In genomic region chr2:141438536-141438935, GRCh38 we compare ENCODE assay signal across 20 cellular contexts.
"Had no signal": no experiment of that assay in that cellular context is flagged by ENCODE, and none has a peak within 500 bp of the region (broad histone marks: within the 10 kb centered on the region; RNA-seq: fewer than 3 reads in every experiment).

No MANE protein-coding gene starts in this region.

- ATAC-seq: activated naive CD4-positive, alpha-beta T cell treated with anti-CD3 and anti-CD28 coated beads, Interleukin-2, amount 50 U/mL, for 72 hours; activated T-cell treated with anti-CD3 and anti-CD28 coated beads, Interleukin-2, amount 50 U/mL, for 72 hours; gastroesophageal sphincter; natural killer cell treated with Interleukin-12 subunit alpha and Interleukin-12 subunit beta and Interleukin-15 and Interleukin-18, amount 100 ng/mL, for 72 hours; right lobe of liver; stimulated activated effector memory CD8-positive, alpha-beta T cell treated with anti-CD3 and anti-CD28 coated beads, Interleukin-12 subunit alpha, Interleukin-12 subunit beta, amount 100 ng/mL, for 72 hours; T-cell had no signal

- H3K27ac Mint-ChIP-seq: activated naive CD4-positive, alpha-beta T cell treated with anti-CD3 and anti-CD28 coated beads, Interleukin-2, amount 50 U/mL, for 72 hours; activated T-cell treated with anti-CD3 and anti-CD28 coated beads, Interleukin-2, amount 50 U/mL, for 72 hours; natural killer cell treated with Interleukin-12 subunit alpha and Interleukin-12 subunit beta and Interleukin-15 and Interleukin-18, amount 100 ng/mL, for 72 hours; stimulated activated effector memory CD8-positive, alpha-beta T cell treated with anti-CD3 and anti-CD28 coated beads, Interleukin-12 subunit alpha, Interleukin-12 subunit beta, amount 100 ng/mL, for 72 hours; T-cell had no signal

- H3K27me3 Mint-ChIP-seq: natural killer cell treated with Interleukin-12 subunit alpha and Interleukin-12 subunit beta and Interleukin-15 and Interleukin-18, amount 100 ng/mL, for 72 hours; T-cell had no signal

- DNase-seq: activated CD4-positive, alpha-beta T cell treated with anti-CD3 and anti-CD28 coated beads for 4 hours; activated CD4-positive, alpha-beta T cell treated with anti-CD3 and anti-CD28 coated beads, Interleukin-2, amount 50 U/mL, for 4 hours; activated naive CD4-positive, alpha-beta T cell; activated T-cell treated with anti-CD3 and anti-CD28 coated beads for 4 hours; activated T-cell treated with anti-CD3 and anti-CD28 coated beads, Interleukin-2, amount 50 U/mL, for 72 hours; brain microvascular endothelial cell; dorsolateral prefrontal cortex; effector memory CD4-positive, alpha-beta T cell; head of caudate nucleus; left ventricle myocardium inferior; mesendoderm; right lobe of liver; stimulated activated CD4-positive, alpha-beta T cell treated with anti-CD3 and anti-CD28 coated beads, Interleukin-12 subunit alpha, Interleukin-12 subunit beta, amount 100 ng/mL, for 4 hours; stimulated activated CD4-positive, alpha-beta T cell treated with anti-CD3 and anti-CD28 coated beads, Interleukin-4, amount 100 ng/mL, for 1 hour; stomach; T-cell had no signal

- H3K36me3 Mint-ChIP-seq: activated naive CD4-positive, alpha-beta T cell treated with anti-CD3 and anti-CD28 coated beads, Interleukin-2, amount 50 U/mL, for 72 hours; stimulated activated effector memory CD8-positive, alpha-beta T cell treated with anti-CD3 and anti-CD28 coated beads, Interleukin-12 subunit alpha, Interleukin-12 subunit beta, amount 100 ng/mL, for 72 hours; T-cell had no signal

- H3K4me3 Mint-ChIP-seq: activated T-cell treated with anti-CD3 and anti-CD28 coated beads, Interleukin-2, amount 50 U/mL, for 72 hours; natural killer cell treated with Interleukin-12 subunit alpha and Interleukin-12 subunit beta and Interleukin-15 and Interleukin-18, amount 100 ng/mL, for 72 hours; stimulated activated effector memory CD8-positive, alpha-beta T cell treated with anti-CD3 and anti-CD28 coated beads, Interleukin-12 subunit alpha, Interleukin-12 subunit beta, amount 100 ng/mL, for 72 hours; T-cell had no signal

- H3K4me1 Mint-ChIP-seq: stimulated activated effector memory CD8-positive, alpha-beta T cell treated with anti-CD3 and anti-CD28 coated beads, Interleukin-12 subunit alpha, Interleukin-12 subunit beta, amount 100 ng/mL, for 72 hours; T-cell had no signal
